Comparison of ENCODE assay signal across 24 cellular contexts in genomic region chr3:118559286-118559685, GRCh38.
DNase-seq lines count a peak whose midpoint lies in the region; ATAC-seq and TF ChIP-seq lines count a peak whose summit lies in the region.
"Had no signal": no experiment of that assay in that cellular context is flagged by ENCODE, and none has a peak within 500 bp of the region (broad histone marks: within the 10 kb centered on the region; RNA-seq: fewer than 3 reads in every experiment).

No MANE protein-coding gene starts in this region.

- no peak overlapping the region for H4K5ac ChIP-seq in H9 (ENCODE audit: insufficient read length, low read depth, low read length)

- WGBS in mammary epithelial cell (ENCODE audit: low coverage, missing lambda C conversion rate), result 31% methylated on average over 1 of the region's 1 CpG
- no CpG with 5 or more reads among the region's 1 CpG for WGBS in H9 (ENCODE audit: extremely low coverage, insufficient read length, low lambda C conversion rate)

- no peak overlapping the region for H3K9ac ChIP-seq in mammary epithelial cell (ENCODE audit: insufficient read depth, low read length)
- no peak overlapping the region for H3K9ac ChIP-seq in H9 (ENCODE audit: extremely low read depth, insufficient read length, low read length)
- H3K9ac ChIP-seq: BLaER1 treated with 17β-estradiol and CSF1 and Interleukin-3, amounts not matched to agents 10 nM and 100 nM had no signal

- H2BK15ac ChIP-seq in H9 (ENCODE audit: low read depth, low read length), result no peak overlapping the region

- no peak overlapping the region for H3K56ac ChIP-seq in H9 (ENCODE audit: insufficient read length, low read depth, low read length)

- no peaks in the 10 kb centered on the region for H3K79me1 ChIP-seq in H9 (ENCODE audit: insufficient read depth, low read depth, low read length, poor library complexity, severe bottlenecking)

- no peaks in the 10 kb centered on the region for H3K27me3 Mint-ChIP-seq in MCF 10A (ENCODE audit: insufficient read depth, unreplicated experiment)
- no peaks in the 10 kb centered on the region for H3K27me3 Mint-ChIP-seq in H9 (ENCODE audit: low read depth)
- H3K27me3 Mint-ChIP-seq: B cell; CD4-positive, alpha-beta T cell had no signal

- intact Hi-C loops in mammary epithelial cell (cut with micrococcal nuclease), result no loop called here
- intact Hi-C loops in MCF 10A (cut with micrococcal nuclease), result no loop called here

- H2BK12ac ChIP-seq in H9 (ENCODE audit: insufficient read length, low read depth, low read length), result no peak overlapping the region

- TF ChIP-seq CTCF in mammary epithelial cell (conservative IDR thresholded peaks at IDR 0.05 in 1 of 2, IDR thresholded peaks at IDR 0.05 in 1 of 2; ENCODE audit: extremely low read depth in 1 of 2, insufficient read depth in 1 of 2, low read depth in 1 of 2, low read length in 2 of 2) (no peak), MCF 10A (IDR thresholded peaks at IDR 0.05; ENCODE audit: unreplicated experiment) (no peak), epithelial cell of esophagus (IDR thresholded peaks at IDR 0.05; ENCODE audit: insufficient read depth, low read depth, low read length, missing control alignments) (no peak), H9 (conservative IDR thresholded peaks at IDR 0.05) (no peak)

- no peak overlapping the region for H3K27ac ChIP-seq in mammary epithelial cell (ENCODE audit: insufficient read depth, low read depth, low read length)
- no peak overlapping the region for H3K27ac ChIP-seq in H9 (ENCODE audit: insufficient read length, low read depth, low read length)
- H3K27ac ChIP-seq: 22Rv1; A549; BLaER1 treated with 17β-estradiol and CSF1 and Interleukin-3, amounts not matched to agents 10 nM and 100 nM; C4-2B had no signal

- H2AFZ ChIP-seq in mammary epithelial cell (ENCODE audit: low read depth, low read length), result no peak overlapping the region
- no peak overlapping the region for H2AFZ ChIP-seq in H9 (ENCODE audit: low read length)

- H3K9me3 ChIP-seq in mammary epithelial cell (replicated peaks; ENCODE audit: insufficient read depth, low read length), result no peaks in the 10 kb centered on the region
- H3K9me3 ChIP-seq in H9 (ENCODE audit: control insufficient read depth, low read depth, low read length), result no peaks in the 10 kb centered on the region
- H3K9me3 ChIP-seq: A549; BLaER1 treated with 17β-estradiol and CSF1 and Interleukin-3, amounts not matched to agents 10 nM and 100 nM; Caco-2 had no signal

- no peak overlapping the region for H2AK5ac ChIP-seq in H9 (ENCODE audit: insufficient read length, low read length)

- H3K18ac ChIP-seq in H9 (ENCODE audit: insufficient read length, low read depth, low read length), result no peak overlapping the region

- H3K4me1 ChIP-seq in mammary epithelial cell (ENCODE audit: insufficient read depth, low read length) (no peaks in the 10 kb centered on the region), H9 (ENCODE audit: insufficient read depth, low read length) (no peaks in the 10 kb centered on the region)
- H3K4me1 ChIP-seq: A549; BLaER1 treated with 17β-estradiol and CSF1 and Interleukin-3, amounts not matched to agents 10 nM and 100 nM had no signal

- H4K20me1 ChIP-seq in mammary epithelial cell (ENCODE audit: insufficient read depth, low read length) (no peaks in the 10 kb centered on the region), H9 (ENCODE audit: control insufficient read depth, insufficient read depth, insufficient read length) (no peaks in the 10 kb centered on the region)
- H4K20me1 ChIP-seq: BLaER1 treated with 17β-estradiol and CSF1 and Interleukin-3, amounts not matched to agents 10 nM and 100 nM had no signal

- in situ Hi-C loops in mammary epithelial cell (cut with MboI; ENCODE audit: low sequenced_read_pairs in 2 of 2), result no loop called here

- no peak overlapping the region for H3K4ac ChIP-seq in H9 (ENCODE audit: low read depth, low read length)

- H3K27me3 ChIP-seq in mammary epithelial cell (ENCODE audit: insufficient read depth, low read length) (no peaks in the 10 kb centered on the region), H9 (ENCODE audit: insufficient read depth, low read length) (no peaks in the 10 kb centered on the region)
- H3K27me3 ChIP-seq: BLaER1 treated with 17β-estradiol and CSF1 and Interleukin-3, amounts not matched to agents 10 nM and 100 nM had no signal

- H3K9me3 Mint-ChIP-seq in MCF 10A (ENCODE audit: unreplicated experiment) (no peaks in the 10 kb centered on the region), H9 (no peaks in the 10 kb centered on the region)

- H4K8ac ChIP-seq in H9 (replicated peaks; ENCODE audit: insufficient read length, low read depth, low read length), result no peak overlapping the region

- H3K4me3 Mint-ChIP-seq in MCF 10A (ENCODE audit: unreplicated experiment) (no peak overlapping the region), H9 (no peak overlapping the region)
- H3K4me3 Mint-ChIP-seq: B cell; CD4-positive, alpha-beta T cell; CD8-positive, alpha-beta T cell had no signal

- H3T11ph ChIP-seq in H9 (ENCODE audit: low read length), result no peak overlapping the region

- H3K4me3 ChIP-seq in mammary epithelial cell (replicated peaks in 1 of 3; ENCODE audit: insufficient read depth in 1 of 3, low read depth in 2 of 3, low read length in 3 of 3), result no peak overlapping the region
- H3K4me3 ChIP-seq in epithelial cell of esophagus (ENCODE audit: low read length), result no peak overlapping the region
- H3K4me3 ChIP-seq: A549; BLaER1 treated with 17β-estradiol and CSF1 and Interleukin-3, amounts not matched to agents 10 nM and 100 nM; GM12878 had no signal

- no peaks in the 10 kb centered on the region for H3K36me3 Mint-ChIP-seq in MCF 10A (ENCODE audit: insufficient read depth, unreplicated experiment)
- H3K36me3 Mint-ChIP-seq in H9 (ENCODE audit: insufficient read depth in 1 of 3, low read depth in 3 of 3), result no peaks in the 10 kb centered on the region
- H3K36me3 Mint-ChIP-seq: CD8-positive, alpha-beta T cell had no signal

- dilution Hi-C loops in mammary epithelial cell (cut with HindIII; ENCODE audit: low sequenced_read_pairs), result no loop called here

- H2BK120ac ChIP-seq in H9 (ENCODE audit: low read depth, low read length, poor library complexity, severe bottlenecking), result no peak overlapping the region

- BruUV-seq in mammary epithelial cell (replicated peaks; lab: Mats Ljungman, UMichigan), result no TSS peak
- no TSS peak for BruUV-seq in MCF 10A (replicated peaks; lab: Mats Ljungman, UMichigan)

- H3K27ac Mint-ChIP-seq in MCF 10A (ENCODE audit: low read depth, unreplicated experiment) (no peak overlapping the region), H9 (no peak overlapping the region)
- H3K27ac Mint-ChIP-seq: B cell; CD4-positive, alpha-beta T cell; CD8-positive, alpha-beta T cell had no signal

- H3K14ac ChIP-seq in H9 (ENCODE audit: insufficient read depth, low read length), result no peak overlapping the region

- H3K4me1 Mint-ChIP-seq in MCF 10A (ENCODE audit: insufficient read depth, unreplicated experiment), result no peaks in the 10 kb centered on the region
- no peaks in the 10 kb centered on the region for H3K4me1 Mint-ChIP-seq in H9
- H3K4me1 Mint-ChIP-seq: B cell had no signal

- CTCF ChIA-PET in mammary epithelial cell (lab: Charles Lee; ENCODE audit: low non-redundant PET) (no interaction called here), MCF 10A (lab: Yijun Ruan, JAX) (no interaction called here)

- H3K4me2 ChIP-seq in mammary epithelial cell (ENCODE audit: insufficient read depth, low read depth, low read length), result no peak overlapping the region
- no peak overlapping the region for H3K4me2 ChIP-seq in H9 (ENCODE audit: insufficient read depth, insufficient read length, low read length)
- H3K4me2 ChIP-seq: A549; BLaER1 treated with 17β-estradiol and CSF1 and Interleukin-3, amounts not matched to agents 10 nM and 100 nM had no signal

- H2BK20ac ChIP-seq in H9 (ENCODE audit: low read depth, low read length, poor library complexity, severe bottlenecking), result no peak overlapping the region

- no peaks in the 10 kb centered on the region for H3K36me3 ChIP-seq in mammary epithelial cell (ENCODE audit: insufficient read depth, low read length)
- H3K36me3 ChIP-seq: BLaER1 treated with 17β-estradiol and CSF1 and Interleukin-3, amounts not matched to agents 10 nM and 100 nM had no signal

- DNase-seq in mammary epithelial cell (peak; percentile 15), MCF 10A (ENCODE audit: unreplicated experiment) (no peak), epithelial cell of esophagus (ENCODE audit: low read depth) (peak; percentile 57), renal cortical epithelial cell (ENCODE audit: low read depth) (peak; percentile 15), H9 (no peak)
- DNase-seq: AML-193; Caco-2; Calu3; CD4-positive, alpha-beta T cell; CD8-positive, alpha-beta T cell; DMS 273 treated with DMSO at 0.1 percent for 48 hours; DMS153; DMS53; DMS79; DND-41; EL; GDM1 had no signal

- POLR2A ChIA-PET in MCF 10A (lab: Yijun Ruan, JAX), result no interaction called here

- H3K79me2 ChIP-seq in mammary epithelial cell (ENCODE audit: insufficient read depth, low read length) (no peaks in the 10 kb centered on the region), H9 (ENCODE audit: insufficient read depth, low read length) (no peaks in the 10 kb centered on the region)

- H2BK5ac ChIP-seq in H9 (ENCODE audit: insufficient read length, low read length), result no peak overlapping the region

- no peak for ATAC-seq in GM18502 (IDR thresholded peaks at IDR 0.05; ENCODE audit: poor library complexity, unreplicated experiment)
- ATAC-seq: A549; CD8-positive, alpha-beta T cell; GM12878 had no signal

- H4K91ac ChIP-seq in H9 (ENCODE audit: insufficient read length, low read depth, low read length), result no peak overlapping the region

- H3K23me2 ChIP-seq in H9 (ENCODE audit: insufficient read length, low read depth, low read length, poor library complexity, severe bottlenecking), result no peaks in the 10 kb centered on the region

- no peak overlapping the region for H3K23ac ChIP-seq in H9 (ENCODE audit: insufficient read length, low read depth, low read length)

Comparison
In these comparisons a context has a peak if more than half of its experiments do, and no peak if none do; other contexts are left out.
1. DNase-seq: peak in mammary epithelial cell (single experiment), epithelial cell of esophagus (single experiment) and renal cortical epithelial cell (single experiment); none in MCF 10A (single experiment) and H9 (single experiment).